Comparison of ENCODE assay signal across 13 cellular contexts in genomic region chr9:34254966-34255825, GRCh38.
DNase-seq lines count a peak whose midpoint lies in the region; FAIRE-seq and TF ChIP-seq lines count a peak whose summit lies in the region.
"Had no signal": no experiment of that assay in that cellular context is flagged by ENCODE, and none has a peak within 500 bp of the region (broad histone marks: within the 10 kb centered on the region; RNA-seq: fewer than 3 reads in every experiment).

No MANE protein-coding gene starts in this region.

- no peak overlapping the region for H3K27ac Mint-ChIP-seq in Caco-2 (ENCODE audit: unreplicated experiment)

- H3K27me3 ChIP-seq in bronchial epithelial cell (ENCODE audit: control insufficient read depth, insufficient read depth, low read length) = no peaks in the 10 kb centered on the region
- no peaks in the 10 kb centered on the region for H3K27me3 ChIP-seq in muscle layer of colon (ENCODE audit: control insufficient read depth in 1 of 2, insufficient read depth in 2 of 2, low read length in 2 of 2)
- H3K27me3 ChIP-seq in Caco-2 (replicated peaks; ENCODE audit: control insufficient read depth, insufficient read depth, low read length) = no peaks in the 10 kb centered on the region

- H3K9ac ChIP-seq in muscle layer of colon (ENCODE audit: low read length) = no peak overlapping the region

- H3K4me3 ChIP-seq in AG04449 (ENCODE audit: low read depth, low read length) (no peak overlapping the region), bronchial epithelial cell (ENCODE audit: low read depth, low read length) (no peak overlapping the region), muscle layer of colon (ENCODE audit: low read depth in 1 of 2, low read length in 2 of 2) (peak overlapping the region in 1 of 2 donors; percentile 19), Caco-2 (ENCODE audit: low read depth, low read length) (no peak overlapping the region)
- H3K4me3 ChIP-seq: GM12878 had no signal

- POLR2A ChIA-PET in AG04449 (lab: Yijun Ruan, JAX) (interaction anchor here (0.5 to 1.3 kb wide), 4 partner anchors 32 to 80 kb away, joined by 3 to 5 read pairs (median 4); partner anchors contain the start of gene UBAP1), Caco-2 (lab: Charles Lee) (no interaction called here)

- BruUV-seq in Caco-2 (replicated peaks; lab: Mats Ljungman, UMichigan) = no TSS peak

- H3K36me3 ChIP-seq in KOPT-K1 (ENCODE audit: insufficient read depth, low read length) = peaks cover 86% of the 10 kb centered on the region
- H3K36me3 ChIP-seq in bronchial epithelial cell (ENCODE audit: control insufficient read depth, insufficient read depth, low read length) = peaks cover 9% of the 10 kb centered on the region
- H3K36me3 ChIP-seq in muscle layer of colon (ENCODE audit: insufficient read depth, low read length) = peaks cover 24% of the 10 kb centered on the region
- peaks cover 7% of the 10 kb centered on the region for H3K36me3 ChIP-seq in Caco-2 (ENCODE audit: control insufficient read depth, insufficient read depth, low read length)

- H3K27ac ChIP-seq in KOPT-K1 (ENCODE audit: low read depth, low read length, poor library complexity, severe bottlenecking) (peak overlapping the region; percentile 65), muscle layer of colon (ENCODE audit: low read depth, low read length) (peak overlapping the region; percentile 76)

- TF ChIP-seq CTCF in AG04449 (IDR thresholded peaks at IDR 0.05; ENCODE audit: insufficient read depth, low read length, missing control alignments) (peak; percentile 1), bronchial epithelial cell (IDR thresholded peaks at IDR 0.05; ENCODE audit: insufficient read depth, low read length, severe bottlenecking) (no peak), Caco-2 (IDR thresholded peaks at IDR 0.05; ENCODE audit: insufficient read depth in 1 of 2, low read depth in 1 of 2, low read length in 1 of 2, severe bottlenecking in 1 of 2, unreplicated experiment in 1 of 2) (no peak)

- peak; percentile 75 for FAIRE-seq in bronchial epithelial cell (lab: Jason Lieb, UNC)
- FAIRE-seq: endometrium, GM12878, islet of Langerhans had no signal

- H3K4me1 ChIP-seq in muscle layer of colon (ENCODE audit: insufficient read depth, low read length) = peaks cover 45% of the 10 kb centered on the region
- H3K4me1 ChIP-seq in Caco-2 = no peaks in the 10 kb centered on the region

- DNase-seq in AG04449 (ENCODE audit: low read depth, low spot score) = no peak
- no peak for DNase-seq in bronchial epithelial cell (ENCODE audit: low read depth)
- DNase-seq in globus pallidus (ENCODE audit: low spot score) = no peak
- no peak for DNase-seq in Caco-2
- no peak for DNase-seq in stimulated activated CD4-positive, alpha-beta T cell treated with anti-CD3 and anti-CD28 coated beads, Interleukin-2, amount 100 ng/mL, for 24 hours
- DNase-seq in HPDE6-E6E7 (ENCODE audit: extremely low spot score) = no peak
- DNase-seq: activated effector memory CD4-positive, alpha-beta T cell treated with anti-CD3 and anti-CD28 coated beads, Interleukin-2, amount 50 U/mL, for 16 hours; NCI-H2107 had no signal

- H3K4me1 Mint-ChIP-seq in Caco-2 (ENCODE audit: low read depth, unreplicated experiment) = no peaks in the 10 kb centered on the region

- no peaks in the 10 kb centered on the region for H3K27me3 Mint-ChIP-seq in Caco-2 (ENCODE audit: insufficient read depth, unreplicated experiment)

- no peak overlapping the region for H3K4me3 Mint-ChIP-seq in Caco-2 (ENCODE audit: unreplicated experiment)

- H3K36me3 Mint-ChIP-seq in Caco-2 (ENCODE audit: insufficient read depth, unreplicated experiment) = peaks cover 52% of the 10 kb centered on the region

- intact Hi-C loops in Caco-2 (cut with micrococcal nuclease; ENCODE audit: unreplicated experiment) = loop anchor here (10.0 kb wide), 1 partner anchor 330 kb away; no protein-coding TSS in a partner anchor

- CTCF ChIA-PET in AG04449 (lab: Yijun Ruan, JAX) (interaction anchor here (0.6 to 7.7 kb wide), 19 partner anchors 9 to 351 kb away, joined by 3 to 100 read pairs (median 4); partner anchors contain the start of genes DCAF12 and MYORG), Caco-2 (lab: Charles Lee) (interaction anchor here (0.6 to 2.0 kb wide), 4 partner anchors 63 to 181 kb away, joined by 3 to 8 read pairs (median 4); no protein-coding TSS in a partner anchor)

- no peaks in the 10 kb centered on the region for H3K9me3 Mint-ChIP-seq in Caco-2 (ENCODE audit: unreplicated experiment)

- no peaks in the 10 kb centered on the region for H3K9me3 ChIP-seq in KOPT-K1 (ENCODE audit: insufficient read depth, low read length, poor library complexity, severe bottlenecking)
- H3K9me3 ChIP-seq in muscle layer of colon (ENCODE audit: low read length) = no peaks in the 10 kb centered on the region
- no peaks in the 10 kb centered on the region for H3K9me3 ChIP-seq in Caco-2
